Comparison of ENCODE assay signal across 14 cellular contexts in the genomic region with DNA sequence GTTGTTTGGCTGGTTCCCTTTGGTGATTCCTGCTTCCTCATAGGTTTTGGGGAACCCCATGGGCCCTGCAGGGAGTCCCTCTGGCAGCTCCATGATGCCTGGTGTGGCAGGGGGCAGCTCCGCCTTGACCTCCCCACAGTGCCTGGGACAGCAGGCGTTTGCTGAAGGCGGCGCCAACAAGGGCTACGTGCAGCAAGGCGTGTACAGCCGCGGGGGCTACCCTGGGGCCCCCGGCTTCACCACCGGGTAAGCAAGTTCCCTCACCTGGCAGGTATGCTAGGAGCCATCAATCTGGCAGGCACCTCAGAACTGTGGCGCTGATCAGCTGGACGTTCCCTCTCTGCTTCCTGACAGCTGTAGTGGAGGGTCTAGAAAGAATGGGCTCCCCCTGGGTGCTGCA. TPM values are rescaled to one million over a fixed set of nuclear protein-coding genes. Genes with fewer than 3 reads are reported as not detected.
DNase-seq lines count a peak whose midpoint lies in the region; ATAC-seq and TF ChIP-seq lines count a peak whose summit lies in the region.
"Had no signal": no experiment of that assay in that cellular context is flagged by ENCODE, and none has a peak within 500 bp of the region (broad histone marks: within the 10 kb centered on the region; RNA-seq: fewer than 3 reads in every experiment).

No MANE protein-coding gene starts in this region.

- H3K9ac ChIP-seq in neuronal stem cell (ENCODE audit: low read depth, low read length, poor library complexity) = peak overlapping the region; percentile 70

- H2BK120ac ChIP-seq in neuronal stem cell (ENCODE audit: low read depth, low read length) = no peak overlapping the region

- intact Hi-C loops in left ventricle myocardium inferior (cut with micrococcal nuclease) (no loop called here), Right ventricle myocardium inferior (cut with DNase I) (no loop called here), dorsolateral prefrontal cortex (cut with DNase I) (loop anchor here in 1 of 2 donors (5.0 kb wide), 1 partner anchor 85 kb away; no protein-coding TSS in a partner anchor)

- peaks cover 4% of the 10 kb centered on the region for H3K79me1 ChIP-seq in neuronal stem cell (ENCODE audit: low read depth, low read length)

- H3K4me1 ChIP-seq in left ventricle myocardium inferior (peaks cover 56% of the 10 kb centered on the region), neuronal stem cell (ENCODE audit: control insufficient read depth in 2 of 2, insufficient read depth in 1 of 2, low read depth in 1 of 2, low read length in 2 of 2) (peaks cover 0 to 6% of the 10 kb centered on the region in 2 donors)

- no peak for TF ChIP-seq CTCF in left ventricle myocardium inferior (IDR thresholded peaks at IDR 0.05; ENCODE audit: borderline replicate concordance)
- TF ChIP-seq CTCF in dorsolateral prefrontal cortex (IDR thresholded peaks at IDR 0.05 in 54 of 56, conservative IDR thresholded peaks at IDR 0.05 in 2 of 56; ENCODE audit: low read depth in 1 of 56, partially characterized antibody in 56 of 56) = no peak

- H4K8ac ChIP-seq in neuronal stem cell (ENCODE audit: low read depth, low read length) = no peak overlapping the region

- H3K4me3 ChIP-seq in left ventricle myocardium inferior (no peak overlapping the region), dorsolateral prefrontal cortex (no peak overlapping the region), neuronal stem cell (ENCODE audit: low read length in 2 of 2) (no peak overlapping the region)
- H3K4me3 ChIP-seq: BLaER1 treated with 17β-estradiol and CSF1 and Interleukin-3, amounts not matched to agents 10 nM and 100 nM; GM23338 had no signal

- DNase-seq in left ventricle myocardium inferior (no peak), Right ventricle myocardium inferior (ENCODE audit: missing footprints) (no peak), dorsolateral prefrontal cortex (no peak), neuronal stem cell (ENCODE audit: low spot score) (no peak), 8988T (no peak), NCI-H526 treated with DMSO at 0.1 percent for 48 hours (lab: John Stamatoyannopoulos, UW) (no peak)
- DNase-seq in stimulated activated naive CD4-positive, alpha-beta T cell treated with Interleukin-2 at 50 U/mL for 16 hours (lab: John Stamatoyannopoulos, UW) = no peak
- DNase-seq: CD4-positive, CD25-positive, alpha-beta regulatory T cell; DMS 273 treated with DMSO at 0.1 percent for 48 hours; H9 had no signal

- H3K4ac ChIP-seq in neuronal stem cell (ENCODE audit: low read length) = no peak overlapping the region

- H2BK12ac ChIP-seq in neuronal stem cell (ENCODE audit: low read length) = no peak overlapping the region

- H2AK5ac ChIP-seq in neuronal stem cell (ENCODE audit: low read depth, low read length) = no peak overlapping the region

- no peak overlapping the region for H3K18ac ChIP-seq in neuronal stem cell (ENCODE audit: low read length)

- H3K4me2 ChIP-seq in neuronal stem cell (ENCODE audit: insufficient read depth, low read length, poor library complexity, severe bottlenecking) = no peak overlapping the region
- H3K4me2 ChIP-seq: BLaER1 treated with 17β-estradiol and CSF1 and Interleukin-3, amounts not matched to agents 10 nM and 100 nM; GM23338 had no signal

- WGBS in neuronal stem cell (ENCODE audit: extremely low coverage in 2 of 2, insufficient read length in 2 of 2, insufficient replicate concordance in 1 of 2), 2 donors = no CpG with 5 or more reads among the region's 12 CpGs

- no peak overlapping the region for H3K23ac ChIP-seq in neuronal stem cell (ENCODE audit: low read depth, low read length, poor library complexity)

- H3K14ac ChIP-seq in neuronal stem cell (ENCODE audit: low read length) = no peak overlapping the region

- no peak overlapping the region for H2AFZ ChIP-seq in neuronal stem cell (ENCODE audit: low read length)
- H2AFZ ChIP-seq: GM23338 had no signal

- no peak overlapping the region for H2BK5ac ChIP-seq in neuronal stem cell (ENCODE audit: low read length)

- H3K9me3 ChIP-seq in left ventricle myocardium inferior (replicated peaks) (no peaks in the 10 kb centered on the region), neuronal stem cell (replicated peaks in 1 of 2; ENCODE audit: control insufficient read depth in 2 of 2, insufficient read depth in 1 of 2, low read depth in 1 of 2, low read length in 2 of 2) (no peaks in the 10 kb centered on the region)
- H3K9me3 ChIP-seq: BLaER1 treated with 17β-estradiol and CSF1 and Interleukin-3, amounts not matched to agents 10 nM and 100 nM had no signal

- H3K27me3 ChIP-seq in left ventricle myocardium inferior (ENCODE audit: low read depth) (no peaks in the 10 kb centered on the region), dorsolateral prefrontal cortex (no peaks in the 10 kb centered on the region), neuronal stem cell (ENCODE audit: control insufficient read depth in 3 of 3, insufficient read depth in 3 of 3, low read depth in 1 of 3, low read length in 3 of 3) (no peaks in the 10 kb centered on the region)
- H3K27me3 ChIP-seq: BLaER1 treated with 17β-estradiol and CSF1 and Interleukin-3, amounts not matched to agents 10 nM and 100 nM had no signal

- no peak for ATAC-seq in Right ventricle myocardium inferior
- ATAC-seq: GM23338 had no signal

- H3K27ac ChIP-seq in left ventricle myocardium inferior (replicated peaks) = peak overlapping the region; percentile 28
- H3K27ac ChIP-seq in dorsolateral prefrontal cortex = peak overlapping the region in 55 of 59 donors; percentile 16 to 84 (median 71)
- H3K27ac ChIP-seq in neuronal stem cell (replicated peaks; ENCODE audit: low read length) = no peak overlapping the region
- H3K27ac ChIP-seq in temporal lobe (ENCODE audit: low read depth, low read length) = peak overlapping the region; percentile 72
- H3K27ac ChIP-seq: 22Rv1 had no signal

- H3K36me3 ChIP-seq in left ventricle myocardium inferior (peaks cover 53% of the 10 kb centered on the region), neuronal stem cell (replicated peaks in 1 of 2; ENCODE audit: control insufficient read depth in 2 of 2, insufficient read depth in 2 of 2, low read length in 2 of 2) (peaks cover 35 to 49% of the 10 kb centered on the region in 2 donors)

- no peak overlapping the region for H2BK15ac ChIP-seq in neuronal stem cell (ENCODE audit: low read length)

- H4K91ac ChIP-seq in neuronal stem cell (ENCODE audit: low read depth, low read length, poor library complexity) = no peak overlapping the region

RNA-seq across cellular contexts. Expression of a gene that starts 8.3 kb away (rescaled TPM):
- total RNA-seq in left ventricle myocardium inferior (62.7 TPM), Right ventricle myocardium inferior (62.2 TPM), dorsolateral prefrontal cortex (100 to 1,000 TPM; 106 to 231 (median 160) TPM), temporal lobe (13.3 TPM)
- polyA plus RNA-seq in neuronal stem cell (2013, experiment 1 of 2) = 39.9 TPM
- polyA plus RNA-seq in neuronal stem cell (2013, experiment 2 of 2) = 38.5 TPM

RNA-seq across cellular contexts. Expression of a gene that starts 39.6 kb away (rescaled TPM):
- total RNA-seq in left ventricle myocardium inferior = 470 TPM
- total RNA-seq in Right ventricle myocardium inferior = 524 TPM
- total RNA-seq in dorsolateral prefrontal cortex = 1,000 to 10,000 TPM in 90 of 120 experiments, 100 to 1,000 TPM in 30; 527 to 1,424 (median 1,151) TPM
- 1,729 TPM for polyA plus RNA-seq in neuronal stem cell (2013, experiment 1 of 2)
- polyA plus RNA-seq in neuronal stem cell (2013, experiment 2 of 2) = 1,737 TPM
- 612 TPM for total RNA-seq in temporal lobe
